ENCODE assay signal across 10 cellular contexts in the genomic region with DNA sequence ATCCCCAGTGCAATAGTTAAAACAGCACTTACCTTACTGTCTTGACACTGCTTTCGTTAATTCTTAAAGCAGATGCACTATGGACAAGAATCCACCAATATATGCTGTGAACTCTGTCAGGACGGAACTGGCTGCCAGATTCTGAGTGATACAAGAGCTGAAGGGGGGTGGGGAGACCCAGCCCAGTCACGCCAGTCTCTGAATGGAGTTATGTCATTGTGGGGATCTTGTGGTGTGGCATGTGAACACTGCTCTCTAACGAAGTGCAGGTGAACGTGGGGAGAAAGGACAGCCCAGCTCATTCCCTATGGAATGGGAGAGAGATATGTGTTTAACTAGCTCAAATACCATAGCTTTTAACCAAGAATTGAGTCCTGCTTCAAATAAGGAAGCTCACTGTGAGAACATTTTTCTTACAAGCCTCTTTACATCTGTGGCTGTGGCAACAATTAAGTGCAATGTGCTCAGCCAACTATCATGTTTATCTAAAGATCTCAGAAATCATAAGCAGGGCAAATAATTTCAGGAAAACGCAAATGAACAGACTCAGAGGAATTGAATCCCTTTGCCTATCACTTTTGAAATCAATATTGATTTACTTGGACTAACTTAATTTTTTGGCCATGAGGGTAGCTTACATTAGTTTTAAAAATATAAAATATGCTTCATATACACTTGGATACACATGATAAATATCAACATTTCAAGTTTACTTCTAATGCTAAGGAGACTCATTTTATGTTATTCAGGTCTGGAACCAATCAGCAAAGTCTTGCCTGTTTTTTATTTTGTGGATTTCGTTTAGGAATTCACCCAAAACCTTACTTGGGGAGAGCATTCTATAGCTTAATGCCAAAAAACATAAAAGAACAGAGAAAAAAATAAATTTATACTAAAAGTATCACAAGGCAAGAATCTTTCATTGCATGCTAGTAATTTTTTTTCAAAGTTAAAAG. TPM values are rescaled to one million over a fixed set of nuclear protein-coding genes. Genes with fewer than 3 reads are reported as not detected.
DNase-seq lines count a peak whose midpoint lies in the region; ATAC-seq and TF ChIP-seq lines count a peak whose summit lies in the region.
"Had no signal": no experiment of that assay in that cellular context is flagged by ENCODE, and none has a peak within 500 bp of the region (broad histone marks: within the 10 kb centered on the region; RNA-seq: fewer than 3 reads in every experiment).

A gene with protein sequence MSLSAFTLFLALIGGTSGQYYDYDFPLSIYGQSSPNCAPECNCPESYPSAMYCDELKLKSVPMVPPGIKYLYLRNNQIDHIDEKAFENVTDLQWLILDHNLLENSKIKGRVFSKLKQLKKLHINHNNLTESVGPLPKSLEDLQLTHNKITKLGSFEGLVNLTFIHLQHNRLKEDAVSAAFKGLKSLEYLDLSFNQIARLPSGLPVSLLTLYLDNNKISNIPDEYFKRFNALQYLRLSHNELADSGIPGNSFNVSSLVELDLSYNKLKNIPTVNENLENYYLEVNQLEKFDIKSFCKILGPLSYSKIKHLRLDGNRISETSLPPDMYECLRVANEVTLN (minus strand): TSS at position 129 of the 956 bp plus-strand sequence. CDS start 2,515 bp downstream, outside the sequence.

- peak within 1 kb of the TSS; percentile 29; the same call in 1 of the 2 replicates for H3K27ac ChIP-seq in IMR-90 (ENCODE audit: insufficient read depth, low read length)
- H3K27ac ChIP-seq in mesendoderm (ENCODE audit: low read depth, low read length), result no peak within 1 kb of the TSS
- H3K27ac ChIP-seq in thoracic aorta, result no peak within 1 kb of the TSS

- intact Hi-C loops in IMR-90 (cut with micrococcal nuclease), result loop anchor here (1.0 to 2.0 kb wide), 3 partner anchors 29 to 215 kb away; no protein-coding TSS in a partner anchor

- H3K9me3 ChIP-seq in IMR-90 (ENCODE audit: control insufficient read depth, insufficient read depth, low read length) (no peaks in the 10 kb centered on the region), thoracic aorta (no peaks in the 10 kb centered on the region)

- H3K23ac ChIP-seq in IMR-90 (ENCODE audit: low read depth, low read length) (peak within 1 kb of the TSS; percentile 77), mesendoderm (ENCODE audit: low read length) (no peak within 1 kb of the TSS)

- H2AK5ac ChIP-seq in IMR-90 (ENCODE audit: low read depth, low read length) (no peak within 1 kb of the TSS; the same call in 1 of the 2 replicates), mesendoderm (ENCODE audit: low read length) (no peak within 1 kb of the TSS)

- POLR2A ChIA-PET in IMR-90 (lab: Charles Lee; ENCODE audit: unreplicated experiment), result interaction anchor here (0.6 kb wide), 1 partner anchor 455 kb away, joined by 3 read pairs; no protein-coding TSS in a partner anchor

- H2AFZ ChIP-seq in IMR-90 (replicated peaks; ENCODE audit: low read length, poor library complexity), result peak within 1 kb of the TSS; percentile 90

- peak within 1 kb of the TSS; percentile 89 for H2BK20ac ChIP-seq in IMR-90 (ENCODE audit: low read depth, low read length)

- H3K4me1 ChIP-seq in IMR-90 (ENCODE audit: control insufficient read depth, insufficient read depth, low read length), result no peaks in the 10 kb centered on the region
- H3K4me1 ChIP-seq in mesendoderm (ENCODE audit: control insufficient read depth, low read depth, low read length), result no peaks in the 10 kb centered on the region
- no peaks in the 10 kb centered on the region for H3K4me1 ChIP-seq in thoracic aorta (ENCODE audit: control insufficient read depth in 1 of 2, low read depth in 2 of 2)

- H3K27me3 ChIP-seq in IMR-90 (ENCODE audit: control insufficient read depth, insufficient read depth, low read length), result no peaks in the 10 kb centered on the region
- no peaks in the 10 kb centered on the region for H3K27me3 ChIP-seq in mesendoderm (ENCODE audit: insufficient read depth, low read length, poor library complexity)
- no peaks in the 10 kb centered on the region for H3K27me3 ChIP-seq in thoracic aorta (replicated peaks; ENCODE audit: insufficient read depth)

- TF ChIP-seq RAD21 in IMR-90 (IDR thresholded peaks at IDR 0.05; ENCODE audit: low read length), result no peak

- H3K4me3 Mint-ChIP-seq in stimulated activated effector memory CD8-positive, alpha-beta T cell treated with anti-CD3 and anti-CD28 coated beads, Interleukin-12 subunit alpha, Interleukin-12 subunit beta, amount 100 ng/mL, for 72 hours, result no peak within 1 kb of the TSS

- H3K9me3 Mint-ChIP-seq in stimulated activated effector memory CD8-positive, alpha-beta T cell treated with anti-CD3 and anti-CD28 coated beads, Interleukin-12 subunit alpha, Interleukin-12 subunit beta, amount 100 ng/mL, for 72 hours, result no peaks in the 10 kb centered on the region

- peaks cover 0 to 17% of the 10 kb centered on the region in 2 experiments; a peak in 2 of 4 replicates for H3K79me1 ChIP-seq in IMR-90 (ENCODE audit: low read depth in 1 of 2, low read length in 2 of 2)
- no peaks in the 10 kb centered on the region for H3K79me1 ChIP-seq in mesendoderm (ENCODE audit: low read length)

- H3K36me3 Mint-ChIP-seq in stimulated activated effector memory CD8-positive, alpha-beta T cell treated with anti-CD3 and anti-CD28 coated beads, Interleukin-12 subunit alpha, Interleukin-12 subunit beta, amount 100 ng/mL, for 72 hours, result no peaks in the 10 kb centered on the region

- BruUV-seq in IMR-90 (replicated peaks; lab: Mats Ljungman, UMichigan), result no TSS peak

- DNase-seq in IMR-90 (peak; percentile 69), choroid plexus epithelial cell (ENCODE audit: low read depth) (peak; percentile 73), mesendoderm (peak; percentile 36), thoracic aorta (ENCODE audit: low spot score) (no peak), cerebellar nuclear complex (lab: John Stamatoyannopoulos, UW) (no peak), NCI-H2196 (lab: John Stamatoyannopoulos, UW; ENCODE audit: unreplicated experiment) (no peak)
- no peak for DNase-seq in stimulated activated effector memory CD8-positive, alpha-beta T cell treated with anti-CD3 and anti-CD28 coated beads, Interleukin-12 subunit alpha, Interleukin-12 subunit beta, amount 100 ng/mL, for 72 hours (ENCODE audit: low spot score in 2 of 2)
- DNase-seq: activated CD4-positive, alpha-beta T cell treated with anti-CD3 and anti-CD28 coated beads, Interleukin-2, amount 50 U/mL, for 1 hour had no signal

- H2BK5ac ChIP-seq in IMR-90 (ENCODE audit: low read depth, low read length, poor library complexity, severe bottlenecking) (peak within 1 kb of the TSS; percentile 58), mesendoderm (ENCODE audit: low read length) (no peak within 1 kb of the TSS)

- no peak within 1 kb of the TSS for H3K27ac Mint-ChIP-seq in stimulated activated effector memory CD8-positive, alpha-beta T cell treated with anti-CD3 and anti-CD28 coated beads, Interleukin-12 subunit alpha, Interleukin-12 subunit beta, amount 100 ng/mL, for 72 hours

- H3K56ac ChIP-seq in IMR-90 (ENCODE audit: extremely low read depth, insufficient read depth, low read length) (peak within 1 kb of the TSS; percentile 62), mesendoderm (ENCODE audit: low read length) (no peak within 1 kb of the TSS)

- TF ChIP-seq CTCF in IMR-90 (conservative IDR thresholded peaks at IDR 0.05; ENCODE audit: low read depth, low read length), result no peak
- no peak for TF ChIP-seq CTCF in choroid plexus epithelial cell (conservative IDR thresholded peaks at IDR 0.05; ENCODE audit: low read depth, low read length)
- no peak for TF ChIP-seq CTCF in thoracic aorta (IDR thresholded peaks at IDR 0.05)

- in situ Hi-C loops in IMR-90 (cut with MboI; ENCODE audit: low sequenced_read_pairs), result no loop called here

- no peaks in the 10 kb centered on the region; the same call in 1 of the 2 replicates for H3K9me1 ChIP-seq in IMR-90 (ENCODE audit: insufficient read depth, low read length)

- H3K79me2 ChIP-seq in mesendoderm (ENCODE audit: control insufficient read depth, insufficient read depth, low read length), result no peaks in the 10 kb centered on the region

- H3K4ac ChIP-seq in IMR-90 (ENCODE audit: low read depth, low read length), result peak within 1 kb of the TSS; percentile 78
- H3K4ac ChIP-seq in mesendoderm (ENCODE audit: low read depth, low read length), result no peak within 1 kb of the TSS

- TF ChIP-seq POLR2A in IMR-90 (IDR thresholded peaks at IDR 0.05; ENCODE audit: low read depth, low read length), result no peak

- CTCF ChIA-PET in IMR-90 (lab: Yijun Ruan, JAX), result interaction anchor here (1.2 kb wide), 2 partner anchors 216 to 238 kb away, joined by 3 read pairs; no protein-coding TSS in a partner anchor

- peak within 1 kb of the TSS; percentile 92 for H3K18ac ChIP-seq in IMR-90 (ENCODE audit: low read depth, low read length)
- H3K18ac ChIP-seq in mesendoderm (ENCODE audit: low read length), result no peak within 1 kb of the TSS

- dilution Hi-C loops in IMR-90 (cut with HindIII; ENCODE audit: low sequenced_read_pairs, unreplicated experiment), result no loop called here

- peaks cover 4% of the 10 kb centered on the region for H3K36me3 ChIP-seq in IMR-90 (ENCODE audit: control insufficient read depth, insufficient read depth, low read length)
- no peaks in the 10 kb centered on the region for H3K36me3 ChIP-seq in mesendoderm (ENCODE audit: control insufficient read depth, insufficient read depth, low read length)
- H3K36me3 ChIP-seq in thoracic aorta, result no peaks in the 10 kb centered on the region

- H4K8ac ChIP-seq in IMR-90 (ENCODE audit: low read depth in 2 of 2, low read length in 2 of 2) (peak within 1 kb of the TSS; percentile 6 to 82; a peak in 2 of 4 replicates), mesendoderm (ENCODE audit: low read depth, low read length) (no peak within 1 kb of the TSS)

- peak within 1 kb of the TSS; percentile 55; the same call in 1 of the 2 replicates for H4K5ac ChIP-seq in IMR-90 (ENCODE audit: low read depth, low read length)
- H4K5ac ChIP-seq in mesendoderm (ENCODE audit: low read length), result no peak within 1 kb of the TSS

- WGBS in IMR-90 (ENCODE audit: extremely low coverage in 2 of 2, insufficient read length in 1 of 2), 2 experiments, result 43% methylated on average over 1 of the region's 7 CpGs; no CpG with 5 or more reads in 1 of the 2 experiments
- WGBS in mesendoderm (ENCODE audit: extremely low coverage, insufficient coverage, low lambda C conversion rate), result no CpG with 5 or more reads among the region's 7 CpGs

- H3K4me3 ChIP-seq in IMR-90 (ENCODE audit: insufficient read depth, low read depth, low read length) (peak within 1 kb of the TSS; percentile 48), choroid plexus epithelial cell (ENCODE audit: low read depth, low read length) (peak within 1 kb of the TSS; percentile 56), mesendoderm (ENCODE audit: low read length) (no peak within 1 kb of the TSS), thoracic aorta (peak within 1 kb of the TSS; percentile 35)

- peak within 1 kb of the TSS; percentile 92 for H2BK120ac ChIP-seq in IMR-90 (ENCODE audit: low read depth, low read length)
- no peak within 1 kb of the TSS for H2BK120ac ChIP-seq in mesendoderm (ENCODE audit: low read depth, low read length)

- ATAC-seq in IMR-90 (ENCODE audit: low read depth) (peak; percentile 67), thoracic aorta (ENCODE audit: insufficient number of reproducible peaks, low FRiP score, low read depth) (no peak), GM21619 (IDR thresholded peaks at IDR 0.05; ENCODE audit: unreplicated experiment) (no peak)
- ATAC-seq in stimulated activated effector memory CD8-positive, alpha-beta T cell treated with anti-CD3 and anti-CD28 coated beads, Interleukin-12 subunit alpha, Interleukin-12 subunit beta, amount 100 ng/mL, for 72 hours, result no peak
- ATAC-seq: HepG2 had no signal

- H3K14ac ChIP-seq in IMR-90 (replicated peaks; ENCODE audit: low read depth, low read length), result peak within 1 kb of the TSS; percentile 62

- no peaks in the 10 kb centered on the region for H4K20me1 ChIP-seq in IMR-90 (ENCODE audit: insufficient read depth, low read length)

- peak within 1 kb of the TSS; percentile 61; the same call in 2 of the 3 replicates for H2BK15ac ChIP-seq in IMR-90 (ENCODE audit: low read depth, low read length)
- H2BK15ac ChIP-seq in mesendoderm (replicated peaks; ENCODE audit: low read depth), result no peak within 1 kb of the TSS

- H2AK9ac ChIP-seq in IMR-90 (replicated peaks; ENCODE audit: low read depth, low read length, poor library complexity), result peak within 1 kb of the TSS; percentile 73

- H4K91ac ChIP-seq in IMR-90 (ENCODE audit: insufficient read depth, low read depth, low read length), result peak within 1 kb of the TSS; percentile 67; the same call in 1 of the 2 replicates

- H3K9ac ChIP-seq in IMR-90 (ENCODE audit: low read depth, low read length) (peak within 1 kb of the TSS; percentile 63), mesendoderm (ENCODE audit: low read length) (no peak within 1 kb of the TSS)

- no peaks in the 10 kb centered on the region for H3K4me1 Mint-ChIP-seq in stimulated activated effector memory CD8-positive, alpha-beta T cell treated with anti-CD3 and anti-CD28 coated beads, Interleukin-12 subunit alpha, Interleukin-12 subunit beta, amount 100 ng/mL, for 72 hours

- peak within 1 kb of the TSS; percentile 96 for H3K4me2 ChIP-seq in IMR-90 (ENCODE audit: low read depth, low read length)
- H3K4me2 ChIP-seq in mesendoderm (ENCODE audit: low read length), result no peak within 1 kb of the TSS

RNA-seq across cellular contexts. Expression of the gene that starts here (rescaled TPM):
- total RNA-seq in IMR-90 (2012; rRNA removed) (46.1 and 50.0 TPM in 2 replicates), thoracic aorta (100 to 1,000 TPM; 138 to 257 TPM)
- polyA plus RNA-seq in IMR-90 (2012; rRNA removed), result 49.1 and 70.5 TPM in 2 replicates
- polyA plus RNA-seq in IMR-90 (2012; cell fraction: cytosol; rRNA removed), result 12.4 and 21.1 TPM in 2 replicates
- 3.0 and 48.6 TPM in 2 replicates for polyA plus RNA-seq in IMR-90 (2012; cell fraction: nucleus; rRNA removed; ENCODE audit: low replicate concordance)
- polyA plus RNA-seq in mesendoderm (2013, experiment 1 of 2), result not detected
- polyA plus RNA-seq in mesendoderm (2013, experiment 2 of 2), result 0.03 TPM
- total RNA-seq: HepG2 had no signal
- polyA plus RNA-seq: HepG2 had no signal

Comparison
In these comparisons a context has a peak if more than half of its experiments do, and no peak if none do; other contexts are left out.
1. DNase-seq: peak in IMR-90 (single experiment), choroid plexus epithelial cell (single experiment) and mesendoderm (single experiment); none in thoracic aorta (single experiment), stimulated activated effector memory CD8-positive, alpha-beta T cell treated with anti-CD3 and anti-CD28 coated beads, Interleukin-12 subunit alpha, Interleukin-12 subunit beta, amount 100 ng/mL, for 72 hours (0 of 2), cerebellar nuclear complex (0 of 2) and NCI-H2196 (single experiment).